In the genomic region with DNA sequence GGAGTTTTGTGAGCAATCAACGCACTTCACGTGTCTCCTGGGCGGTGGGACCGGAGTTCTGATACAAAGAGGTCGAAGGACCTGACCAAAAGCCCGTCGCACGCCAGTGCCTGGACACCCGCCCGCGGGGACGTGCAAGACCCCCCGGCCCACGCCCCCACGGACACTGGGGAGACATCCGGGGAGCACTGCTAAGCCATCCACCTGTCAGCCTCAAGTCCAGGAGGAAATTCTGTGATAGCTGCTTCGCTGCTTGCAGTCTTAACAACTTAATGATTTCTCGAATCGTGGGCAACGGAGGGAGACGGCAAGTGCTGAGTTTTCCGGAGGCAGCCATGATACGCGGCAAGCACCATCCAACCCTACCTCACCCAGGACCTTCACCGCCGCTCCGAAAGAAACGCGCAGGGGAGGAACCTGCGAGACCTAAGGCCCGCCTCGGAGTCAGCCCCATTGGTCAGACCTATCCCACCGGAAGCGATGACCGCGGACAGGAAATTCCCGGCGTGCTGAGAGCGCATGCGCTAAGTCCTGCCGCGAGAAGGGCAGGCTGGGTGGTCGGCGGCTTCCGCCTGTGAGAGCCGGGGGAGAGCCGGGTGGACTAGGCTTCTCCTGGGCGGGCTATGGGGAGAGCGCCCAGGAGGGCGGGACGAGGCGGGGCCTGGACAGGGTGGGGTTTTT, we compare ENCODE assay signal across 8 cellular contexts. TPM values are rescaled to one million over a fixed set of nuclear protein-coding genes. Genes with fewer than 3 reads are reported as not detected.
DNase-seq lines count a peak whose midpoint lies in the region; ATAC-seq and TF ChIP-seq lines count a peak whose summit lies in the region.

A gene (minus strand): TSS at position 393 of the 681 bp plus-strand sequence. CDS start 56 bp downstream, at position 337.

- H2AK5ac ChIP-seq in mesenchymal stem cell (ENCODE audit: low read length, severe bottlenecking) = no peak within 1 kb of the TSS

- H3K27ac ChIP-seq in mesenchymal stem cell (ENCODE audit: low read length, poor library complexity, severe bottlenecking) = peak within 1 kb of the TSS; percentile 95

- CTCF ChIA-PET in activated CD8-positive, alpha-beta memory T cell treated with anti-CD3 and anti-CD28 coated beads, Interleukin-2, amount 10 ng/mL, durations not matched to agents 7 days and 5 days (lab: Charles Lee) = interaction anchor here (1.4 to 6.0 kb wide), 3 partner anchors 10 to 143 kb away, joined by 4 to 45 read pairs (median 16); no protein-coding TSS in a partner anchor

- H3K27ac Mint-ChIP-seq in activated CD8-positive, alpha-beta memory T cell treated with anti-CD3 and anti-CD28 coated beads, Interleukin-2, amount 10 ng/mL, durations not matched to agents 7 days and 5 days = peak within 1 kb of the TSS; percentile 92

- peak within 1 kb of the TSS; percentile 67 to 96 for H3K14ac ChIP-seq in mesenchymal stem cell (ENCODE audit: low read length in 2 of 2)

- H2BK15ac ChIP-seq in mesenchymal stem cell (ENCODE audit: low read depth, poor library complexity, severe bottlenecking) = peak within 1 kb of the TSS; percentile 65

- peak within 1 kb of the TSS; percentile 92 to 95 for H3K23ac ChIP-seq in mesenchymal stem cell (ENCODE audit: low read length in 2 of 2)

- peak within 1 kb of the TSS; percentile 62 for H3K4me2 ChIP-seq in mesenchymal stem cell (ENCODE audit: low read length, poor library complexity, severe bottlenecking)

- H3K27me3 Mint-ChIP-seq in activated CD8-positive, alpha-beta memory T cell treated with anti-CD3 and anti-CD28 coated beads, Interleukin-2, amount 10 ng/mL, durations not matched to agents 7 days and 5 days = peaks cover 6% of the 10 kb centered on the region

- peak within 1 kb of the TSS; percentile 87 for H4K91ac ChIP-seq in mesenchymal stem cell (ENCODE audit: low read length)

- peaks cover 7% of the 10 kb centered on the region for H3K79me1 ChIP-seq in mesenchymal stem cell (replicated peaks; ENCODE audit: low read length, poor library complexity, severe bottlenecking)

- H3K4ac ChIP-seq in mesenchymal stem cell (ENCODE audit: low read depth in 1 of 2, low read length in 2 of 2) = peak within 1 kb of the TSS; percentile 66 to 81

- H2BK120ac ChIP-seq in mesenchymal stem cell (ENCODE audit: low read depth, low read length) = no peak within 1 kb of the TSS

- H3K4me3 ChIP-seq in endocrine pancreas (ENCODE audit: control insufficient read depth, insufficient read depth, low read length) (peak within 1 kb of the TSS; percentile 93), mesenchymal stem cell (ENCODE audit: insufficient read depth in 1 of 2, low read depth in 1 of 2, low read length in 2 of 2) (peak within 1 kb of the TSS; percentile 93 to 95)

- H3K4me3 Mint-ChIP-seq in activated CD8-positive, alpha-beta memory T cell treated with anti-CD3 and anti-CD28 coated beads, Interleukin-2, amount 10 ng/mL, durations not matched to agents 7 days and 5 days = peak within 1 kb of the TSS; percentile 99

- H3K9ac ChIP-seq in endocrine pancreas (ENCODE audit: control insufficient read depth, insufficient read depth, low read length) (peak within 1 kb of the TSS; percentile 82), mesenchymal stem cell (ENCODE audit: low read length) (peak within 1 kb of the TSS; percentile 92)

- under 1% methylated on average over 52 of the region's 52 CpGs for WGBS in mesenchymal stem cell

- peak within 1 kb of the TSS; percentile 6 for H2AFZ ChIP-seq in mesenchymal stem cell (ENCODE audit: low read depth, low read length)

- H3K36me3 Mint-ChIP-seq in activated CD8-positive, alpha-beta memory T cell treated with anti-CD3 and anti-CD28 coated beads, Interleukin-2, amount 10 ng/mL, durations not matched to agents 7 days and 5 days = peaks cover 26% of the 10 kb centered on the region

- H3K4me1 ChIP-seq in endocrine pancreas (ENCODE audit: control insufficient read depth, insufficient read depth, low read length) = peaks cover 16% of the 10 kb centered on the region
- H3K4me1 ChIP-seq in mesenchymal stem cell (ENCODE audit: control insufficient read depth, insufficient read depth, low read depth, low read length) = no peaks in the 10 kb centered on the region

- peak; percentile 96 for ATAC-seq in activated CD8-positive, alpha-beta memory T cell treated with anti-CD3 and anti-CD28 coated beads, Interleukin-2, amount 10 ng/mL, durations not matched to agents 7 days and 5 days

- peaks cover 45% of the 10 kb centered on the region for H3K4me1 Mint-ChIP-seq in activated CD8-positive, alpha-beta memory T cell treated with anti-CD3 and anti-CD28 coated beads, Interleukin-2, amount 10 ng/mL, durations not matched to agents 7 days and 5 days

- H3K27me3 ChIP-seq in endocrine pancreas (ENCODE audit: control insufficient read depth, insufficient read depth, low read length) (no peaks in the 10 kb centered on the region), mesenchymal stem cell (ENCODE audit: control insufficient read depth in 1 of 2, insufficient read depth in 1 of 2, low read length in 2 of 2) (no peaks in the 10 kb centered on the region)

- TF ChIP-seq CTCF in GM20000 (IDR thresholded peaks at IDR 0.05; ENCODE audit: extremely low read depth, missing control alignments) = no peak

- H3K36me3 ChIP-seq in endocrine pancreas (ENCODE audit: control insufficient read depth, insufficient read depth, low read length) = peaks cover 1% of the 10 kb centered on the region
- H3K36me3 ChIP-seq in mesenchymal stem cell (ENCODE audit: control insufficient read depth in 1 of 2, insufficient read depth in 2 of 2, low read depth in 1 of 2, low read length in 2 of 2) = peaks cover 0 to 22% of the 10 kb centered on the region in 2 experiments

- H3K9me3 ChIP-seq in endocrine pancreas (ENCODE audit: control insufficient read depth, low read length) (no peaks in the 10 kb centered on the region), mesenchymal stem cell (ENCODE audit: control insufficient read depth, low read length) (no peaks in the 10 kb centered on the region)

- H3K9me3 Mint-ChIP-seq in activated CD8-positive, alpha-beta memory T cell treated with anti-CD3 and anti-CD28 coated beads, Interleukin-2, amount 10 ng/mL, durations not matched to agents 7 days and 5 days (ENCODE audit: low read depth) = no peaks in the 10 kb centered on the region

- peak within 1 kb of the TSS; percentile 80 to 97 for H3K18ac ChIP-seq in mesenchymal stem cell (ENCODE audit: low read depth in 1 of 2, low read length in 2 of 2)

- H4K8ac ChIP-seq in mesenchymal stem cell (ENCODE audit: low read length) = peak within 1 kb of the TSS; percentile 92

- no peak within 1 kb of the TSS for H2BK5ac ChIP-seq in mesenchymal stem cell (ENCODE audit: low read depth, low read length, poor library complexity, severe bottlenecking)

- DNase-seq in COLO668 (lab: John Stamatoyannopoulos, UW; ENCODE audit: unreplicated experiment) = peak; percentile 95
- DNase-seq in GM20000 (ENCODE audit: low spot score) = peak; percentile 90
- DNase-seq in HT-29 (ENCODE audit: low spot score) = peak; percentile 96
- DNase-seq in NOMO-1 treated with dmso at 0.1 percent for 144 hours (lab: John Stamatoyannopoulos, UW; ENCODE audit: unreplicated experiment) = peak; percentile 96
- peak; percentile 99 for DNase-seq in activated CD8-positive, alpha-beta memory T cell treated with anti-CD3 and anti-CD28 coated beads, Interleukin-2, amount 10 ng/mL, durations not matched to agents 7 days and 5 days
- DNase-seq in mesenchymal stem cell = peak; percentile 99
- DNase-seq in stimulated activated CD8-positive, alpha-beta memory T cell treated with anti-CD3 and anti-CD28 coated beads, Interleukin-12 subunit alpha, Interleukin-12 subunit beta, amount 100 ng/mL, for 4 hours (ENCODE audit: low read depth) = peak; percentile 95

- H2BK12ac ChIP-seq in mesenchymal stem cell (ENCODE audit: low read length in 2 of 2) = peak within 1 kb of the TSS; percentile 29 to 91

RNA-seq across cellular contexts. Expression of the gene that starts here (rescaled TPM):
- 10.0 and 12.9 TPM in 2 replicates for total RNA-seq in HT-29 (2014; rRNA removed; shearing (Covaris generic))
- 10 to 100 TPM; 33.6 to 35.5 TPM for total RNA-seq in activated CD8-positive, alpha-beta memory T cell treated with anti-CD3 and anti-CD28 coated beads, Interleukin-2, amount 10 ng/mL, durations not matched to agents 7 days and 5 days
- polyA plus RNA-seq in mesenchymal stem cell (2013, experiment 1 of 2) = 69.5 TPM
- 67.3 TPM for polyA plus RNA-seq in mesenchymal stem cell (2013, experiment 2 of 2)

Comparison
In these comparisons a context has a peak if more than half of its experiments do, and no peak if none do; other contexts are left out.
1. Peak in every context shown above with its lines: DNase-seq, ATAC-seq, H3K4me3 ChIP-seq and H3K27ac ChIP-seq.